In the genomic region with DNA sequence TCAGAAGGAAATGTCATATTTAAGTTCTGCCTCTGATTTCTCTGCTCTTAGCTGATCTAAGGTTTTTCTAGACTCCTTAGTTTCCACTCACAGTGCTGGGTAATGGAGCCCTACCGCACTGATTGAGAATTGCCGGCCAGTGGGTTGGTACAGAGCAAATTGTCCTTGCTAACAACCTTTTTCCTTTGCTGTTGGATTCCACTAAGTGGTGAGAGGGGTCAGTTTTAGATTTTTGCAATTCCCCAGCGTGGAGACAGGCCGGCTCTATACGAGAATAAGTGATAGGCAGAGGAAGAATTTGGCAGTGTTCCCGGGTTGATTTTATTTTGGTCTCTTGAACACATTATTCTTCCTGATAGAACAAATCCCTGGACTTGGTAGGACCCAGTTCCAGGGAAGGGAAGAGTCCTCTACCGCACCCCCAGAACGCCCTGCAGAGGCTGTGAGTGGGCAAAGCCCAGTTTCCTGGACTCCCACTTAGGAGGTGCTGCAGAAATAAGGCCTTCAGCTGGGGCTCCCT, we compare ENCODE assay signal across 8 cellular contexts. TPM values are rescaled to one million over a fixed set of nuclear protein-coding genes. Genes with fewer than 3 reads are reported as not detected.
A peak's percentile ranks its signal among the peaks of the same experiment; 100 is the strongest.
DNase-seq lines count a peak whose midpoint lies in the region; ATAC-seq and TF ChIP-seq lines count a peak whose summit lies in the region.

No MANE protein-coding gene starts in this region.

- H3K4me3 ChIP-seq in mammary epithelial cell (replicated peaks in 1 of 3; ENCODE audit: insufficient read depth in 1 of 3, low read depth in 2 of 3, low read length in 3 of 3), result peak overlapping the region; percentile 91 to 95 (median 91)
- H3K4me3 ChIP-seq in upper lobe of right lung, result peak overlapping the region; percentile 85
- no peak overlapping the region for H3K4me3 ChIP-seq in MM.1S (ENCODE audit: low read length)

- H3K79me2 ChIP-seq in mammary epithelial cell (ENCODE audit: insufficient read depth, low read length), result peaks cover 41% of the 10 kb centered on the region
- no peaks in the 10 kb centered on the region for H3K79me2 ChIP-seq in MM.1S (ENCODE audit: low read length)

- intact Hi-C loops in mammary epithelial cell (cut with micrococcal nuclease), result loop anchor here (5.0 to 10.0 kb wide), 6 partner anchors 75 to 1187 kb away; no protein-coding TSS in a partner anchor
- intact Hi-C loops in upper lobe of right lung (cut with DNase I), result loop anchor here (10.0 kb wide), 1 partner anchor 1297 kb away; no protein-coding TSS in a partner anchor

- no peaks in the 10 kb centered on the region for H3K36me3 Mint-ChIP-seq in activated T-cell treated with anti-CD3 and anti-CD28 coated beads, Interleukin-2, amount 50 U/mL, for 72 hours (ENCODE audit: insufficient read depth in 2 of 2)

- no peak for ATAC-seq in activated T-cell treated with anti-CD3 and anti-CD28 coated beads, Interleukin-2, amount 50 U/mL, for 72 hours (replicated peaks in 1 of 2)
- no peak for ATAC-seq in left lobe of liver
- ATAC-seq in upper lobe of right lung, result no peak
- no peak for ATAC-seq in GM18502 (IDR thresholded peaks at IDR 0.05; ENCODE audit: poor library complexity, unreplicated experiment)

- peaks cover 18% of the 10 kb centered on the region for H3K4me1 Mint-ChIP-seq in activated T-cell treated with anti-CD3 and anti-CD28 coated beads, Interleukin-2, amount 50 U/mL, for 72 hours (ENCODE audit: low read depth)

- H3K27ac ChIP-seq in mammary epithelial cell (ENCODE audit: insufficient read depth, low read depth, low read length), result peak overlapping the region; percentile 77
- H3K27ac ChIP-seq in upper lobe of right lung, result peak overlapping the region; percentile 95
- H3K27ac ChIP-seq in MM.1S (ENCODE audit: low read length), result no peak overlapping the region

- H3K9ac ChIP-seq in mammary epithelial cell (ENCODE audit: insufficient read depth, low read length), result peak overlapping the region; percentile 42
- no peak overlapping the region for H3K9ac ChIP-seq in MM.1S (ENCODE audit: low read length)

- no peak for DNase-seq in activated T-cell treated with anti-CD3 and anti-CD28 coated beads, Interleukin-2, amount 50 U/mL, for 72 hours
- no peak for DNase-seq in activated T-cell treated with anti-CD3 and anti-CD28 coated beads for 4 hours
- no peak for DNase-seq in mammary epithelial cell
- peak; percentile 45 for DNase-seq in left lobe of liver (ENCODE audit: low spot score)
- DNase-seq in upper lobe of right lung, result no peak
- no peak for DNase-seq in NCI-H2081 treated with DMSO at 0.1 percent for 48 hours (lab: John Stamatoyannopoulos, UW)
- no peak for DNase-seq in MM.1S

- H3K27ac Mint-ChIP-seq in activated T-cell treated with anti-CD3 and anti-CD28 coated beads, Interleukin-2, amount 50 U/mL, for 72 hours, result no peak overlapping the region

- H3K4me2 ChIP-seq in mammary epithelial cell (ENCODE audit: insufficient read depth, low read depth, low read length) (peak overlapping the region; percentile 98), MM.1S (ENCODE audit: low read depth, low read length) (no peak overlapping the region)

- no peaks in the 10 kb centered on the region for H3K9me3 ChIP-seq in mammary epithelial cell (replicated peaks; ENCODE audit: insufficient read depth, low read length)
- no peaks in the 10 kb centered on the region for H3K9me3 ChIP-seq in upper lobe of right lung
- no peaks in the 10 kb centered on the region for H3K9me3 ChIP-seq in MM.1S (replicated peaks; ENCODE audit: insufficient read depth, low read length)

- WGBS in mammary epithelial cell (ENCODE audit: low coverage, missing lambda C conversion rate), result 54% methylated on average over 8 of the region's 8 CpGs

- H3K4me1 ChIP-seq in mammary epithelial cell (ENCODE audit: insufficient read depth, low read length), result peaks cover 35% of the 10 kb centered on the region
- H3K4me1 ChIP-seq in upper lobe of right lung, result peaks cover 17% of the 10 kb centered on the region
- no peaks in the 10 kb centered on the region for H3K4me1 ChIP-seq in MM.1S (ENCODE audit: low read length)

- no peaks in the 10 kb centered on the region for H3F3A ChIP-seq in MM.1S (ENCODE audit: insufficient read depth, low read length)

- H3K9me2 ChIP-seq in MM.1S (replicated peaks; ENCODE audit: insufficient read depth, low read length), result no peaks in the 10 kb centered on the region

- CTCF ChIA-PET in mammary epithelial cell (lab: Charles Lee; ENCODE audit: low non-redundant PET), result no interaction called here

- no peaks in the 10 kb centered on the region for H4K20me1 ChIP-seq in mammary epithelial cell (ENCODE audit: insufficient read depth, low read length)
- no peaks in the 10 kb centered on the region for H4K20me1 ChIP-seq in MM.1S (ENCODE audit: insufficient read depth, low read length)

- TF ChIP-seq CTCF in mammary epithelial cell (conservative IDR thresholded peaks at IDR 0.05 in 1 of 2, IDR thresholded peaks at IDR 0.05 in 1 of 2; ENCODE audit: extremely low read depth in 1 of 2, insufficient read depth in 1 of 2, low read depth in 1 of 2, low read length in 2 of 2) (peak in 1 of 2 donors; percentile 19), upper lobe of right lung (IDR thresholded peaks at IDR 0.05) (peak; percentile 28), MM.1S (IDR thresholded peaks at IDR 0.05; ENCODE audit: low read length) (no peak)

- H3K27me3 ChIP-seq in mammary epithelial cell (ENCODE audit: insufficient read depth, low read length) (no peaks in the 10 kb centered on the region), upper lobe of right lung (no peaks in the 10 kb centered on the region), MM.1S (replicated peaks; ENCODE audit: insufficient read depth, low read length) (peaks cover 12% of the 10 kb centered on the region)

- no TSS peak for BruUV-seq in mammary epithelial cell (replicated peaks; lab: Mats Ljungman, UMichigan)

- in situ Hi-C loops in mammary epithelial cell (cut with MboI; ENCODE audit: low sequenced_read_pairs in 2 of 2), result loop anchor here in 1 of 2 donors (5.0 to 25.0 kb wide), 2 partner anchors 170 to 575 kb away; no protein-coding TSS in a partner anchor

- H3K27me3 Mint-ChIP-seq in activated T-cell treated with anti-CD3 and anti-CD28 coated beads, Interleukin-2, amount 50 U/mL, for 72 hours (ENCODE audit: low read depth), result peaks cover 56% of the 10 kb centered on the region

- no peaks in the 10 kb centered on the region for H3K9me3 Mint-ChIP-seq in activated T-cell treated with anti-CD3 and anti-CD28 coated beads, Interleukin-2, amount 50 U/mL, for 72 hours

- H3K36me3 ChIP-seq in mammary epithelial cell (ENCODE audit: insufficient read depth, low read length) (no peaks in the 10 kb centered on the region), upper lobe of right lung (no peaks in the 10 kb centered on the region), MM.1S (replicated peaks; ENCODE audit: insufficient read depth, low read length) (no peaks in the 10 kb centered on the region)

- H3K4me3 Mint-ChIP-seq in activated T-cell treated with anti-CD3 and anti-CD28 coated beads, Interleukin-2, amount 50 U/mL, for 72 hours, result peak overlapping the region; percentile 64 to 71

- dilution Hi-C loops in mammary epithelial cell (cut with HindIII; ENCODE audit: low sequenced_read_pairs), result no loop called here

- H2AFZ ChIP-seq in mammary epithelial cell (ENCODE audit: low read depth, low read length) (peak overlapping the region; percentile 86), MM.1S (ENCODE audit: low read length) (no peak overlapping the region)

RNA-seq across cellular contexts. Expression of gene NRP1, which starts 2.9 kb away (rescaled TPM):
- total RNA-seq in activated T-cell treated with anti-CD3 and anti-CD28 coated beads, Interleukin-2, amount 50 U/mL, for 72 hours, result under 1 TPM; 0.72 to 0.84 TPM
- 100 to 1,000 TPM in 1 of 2 donors, 10 to 100 TPM in 1; 40.2 to 226 TPM for total RNA-seq in mammary epithelial cell
- 81.4 TPM for polyA plus RNA-seq in mammary epithelial cell
- 253 TPM for polyA minus RNA-seq in mammary epithelial cell
- total RNA-seq in left lobe of liver, result 20.6 TPM
- total RNA-seq in upper lobe of right lung, result 139 TPM

Comparison
In these comparisons a context has a peak if more than half of its experiments do, and no peak if none do; other contexts are left out.
1. RNA of gene NRP1, which starts 2.9 kb away (total RNA-seq): 40.2 to 226 TPM in mammary epithelial cell, 139 TPM in upper lobe of right lung (single experiment) and 20.6 TPM in left lobe of liver (single experiment); 0.72 to 0.84 TPM in activated T-cell treated with anti-CD3 and anti-CD28 coated beads, Interleukin-2, amount 50 U/mL, for 72 hours; every median in the first group is over 10 times any median in the second.